In genomic region chr1:88407248-88407647, GRCh38 we compare ENCODE assay signal across 28 cellular contexts.
"Had no signal": no experiment of that assay in that cellular context is flagged by ENCODE, and none has a peak within 500 bp of the region (broad histone marks: within the 10 kb centered on the region; RNA-seq: fewer than 3 reads in every experiment).

No MANE protein-coding gene starts in this region.

- H3K27ac ChIP-seq: stomach, suprapubic skin, testis, thoracic aorta, thyroid gland, tibial artery, tibial nerve, transverse colon, upper lobe of left lung, upper lobe of right lung, uterus, vagina had no signal

- H3K27ac Mint-ChIP-seq: stimulated activated effector memory CD8-positive, alpha-beta T cell treated with anti-CD3 and anti-CD28 coated beads, Interleukin-12 subunit alpha, Interleukin-12 subunit beta, amount 100 ng/mL, for 72 hours; stimulated activated memory B cell treated with anti-CD40 and anti-IgM and Interleukin-4, amounts not matched to agents 10 μg/mL and 1 μg/mL and 100 μg/mL, for 72 hours; stimulated activated naive B cell treated with anti-CD40 and anti-IgM and Interleukin-4, amounts not matched to agents 10 μg/mL and 1 μg/mL and 100 μg/mL, for 72 hours; stimulated activated naive CD8-positive, alpha-beta T cell treated with anti-CD3 and anti-CD28 coated beads, Interleukin-15, Interleukin-2, amounts not matched to agents 100 ng/mL and 50 ng/mL, for 24 hours; type B pancreatic cell had no signal

- FAIRE-seq: urothelium cell line had no signal

- H3K4me1 Mint-ChIP-seq: stimulated activated effector memory CD8-positive, alpha-beta T cell treated with anti-CD3 and anti-CD28 coated beads, Interleukin-12 subunit alpha, Interleukin-12 subunit beta, amount 100 ng/mL, for 72 hours; stimulated activated memory B cell treated with anti-CD40 and anti-IgM and Interleukin-4, amounts not matched to agents 10 μg/mL and 1 μg/mL and 100 μg/mL, for 72 hours; stimulated activated naive B cell treated with anti-CD40 and anti-IgM and Interleukin-4, amounts not matched to agents 10 μg/mL and 1 μg/mL and 100 μg/mL, for 72 hours had no signal

- DNase-seq: stimulated activated CD4-positive, alpha-beta T cell treated with anti-CD3 and anti-CD28 coated beads, Interleukin-2, amount 100 ng/mL, for 48 hours; stimulated activated CD4-positive, alpha-beta T cell treated with anti-CD3 and anti-CD28 coated beads, Interleukin-4, amount 100 ng/mL, for 1 hour; stimulated activated CD4-positive, alpha-beta T cell treated with anti-CD3 and anti-CD28 coated beads, Interleukin-4, amount 100 ng/mL, for 24 hours; stimulated activated CD4-positive, alpha-beta T cell treated with anti-CD3 and anti-CD28 coated beads, Interleukin-4, amount 100 ng/mL, for 4 hours; stimulated activated CD8-positive, alpha-beta memory T cell treated with anti-CD3 and anti-CD28 coated beads, Interleukin-4, amount 100 ng/mL, for 48 hours; stimulated activated naive B cell treated with anti-CD40 and anti-IgM and Interleukin-4, amounts not matched to agents 10 μg/mL and 1 μg/mL and 100 μg/mL, for 72 hours; stimulated activated naive CD4-positive, alpha-beta T cell; stimulated activated naive CD4-positive, alpha-beta T cell treated with Interleukin-2 at 50 U/mL for 16 hours; stimulated activated naive CD8-positive, alpha-beta T cell treated with anti-CD3 and anti-CD28 coated beads, Interleukin-15, Interleukin-2, amounts not matched to agents 100 U/mL and 50 U/mL, for 24 hours; stomach; substantia nigra; testis; thyroid gland; tibial artery; transverse colon; trophoblast cell; upper lobe of left lung; upper lobe of right lung; uterus had no signal

- H3K9me3 ChIP-seq: suprapubic skin, testis, thyroid gland, tibial artery, transverse colon, upper lobe of right lung, uterus, vagina had no signal

- H3K36me3 Mint-ChIP-seq: stimulated activated effector memory CD8-positive, alpha-beta T cell treated with anti-CD3 and anti-CD28 coated beads, Interleukin-12 subunit alpha, Interleukin-12 subunit beta, amount 100 ng/mL, for 72 hours; stimulated activated memory B cell treated with anti-CD40 and anti-IgM and Interleukin-4, amounts not matched to agents 10 μg/mL and 1 μg/mL and 100 μg/mL, for 72 hours; type B pancreatic cell had no signal

- H3K36me3 ChIP-seq: stomach, suprapubic skin, thoracic aorta, thyroid gland, tibial artery, tibial nerve, transverse colon, upper lobe of left lung, upper lobe of right lung, uterus, vagina had no signal

- H3K4me3 ChIP-seq: stomach, suprapubic skin, testis, thoracic aorta, thyroid gland, tibial artery, tibial nerve, transverse colon, upper lobe of left lung, upper lobe of right lung, uterus, vagina had no signal

- H3K4me3 Mint-ChIP-seq: stimulated activated effector memory CD8-positive, alpha-beta T cell treated with anti-CD3 and anti-CD28 coated beads, Interleukin-12 subunit alpha, Interleukin-12 subunit beta, amount 100 ng/mL, for 72 hours; stimulated activated memory B cell treated with anti-CD40 and anti-IgM and Interleukin-4, amounts not matched to agents 10 μg/mL and 1 μg/mL and 100 μg/mL, for 72 hours; stimulated activated naive B cell treated with anti-CD40 and anti-IgM and Interleukin-4, amounts not matched to agents 10 μg/mL and 1 μg/mL and 100 μg/mL, for 72 hours; stimulated activated naive CD8-positive, alpha-beta T cell treated with anti-CD3 and anti-CD28 coated beads, Interleukin-15, Interleukin-2, amounts not matched to agents 100 ng/mL and 50 ng/mL, for 24 hours; type B pancreatic cell had no signal

- H3K27me3 ChIP-seq: stomach, suprapubic skin, testis, thyroid gland, tibial artery, tibial nerve, transverse colon, upper lobe of left lung, upper lobe of right lung, uterus, vagina had no signal

- ATAC-seq: stimulated activated effector memory CD8-positive, alpha-beta T cell treated with anti-CD3 and anti-CD28 coated beads, Interleukin-12 subunit alpha, Interleukin-12 subunit beta, amount 100 ng/mL, for 72 hours; stimulated activated memory B cell treated with anti-CD40 and anti-IgM and Interleukin-4, amounts not matched to agents 10 μg/mL and 1 μg/mL and 100 μg/mL, for 72 hours; stimulated activated naive B cell treated with anti-CD40 and anti-IgM and Interleukin-4, amounts not matched to agents 10 μg/mL and 1 μg/mL and 100 μg/mL, for 72 hours; stimulated activated naive CD8-positive, alpha-beta T cell treated with anti-CD3 and anti-CD28 coated beads, Interleukin-15, Interleukin-2, amounts not matched to agents 100 U/mL and 50 U/mL, for 24 hours; upper lobe of right lung had no signal

- H3K4me1 ChIP-seq: stomach, suprapubic skin, testis, thyroid gland, tibial artery, tibial nerve, transverse colon, upper lobe of left lung, upper lobe of right lung, uterus, vagina had no signal

- H3K27me3 Mint-ChIP-seq: stimulated activated memory B cell treated with anti-CD40 and anti-IgM and Interleukin-4, amounts not matched to agents 10 μg/mL and 1 μg/mL and 100 μg/mL, for 72 hours; stimulated activated naive B cell treated with anti-CD40 and anti-IgM and Interleukin-4, amounts not matched to agents 10 μg/mL and 1 μg/mL and 100 μg/mL, for 72 hours; stimulated activated naive CD8-positive, alpha-beta T cell treated with anti-CD3 and anti-CD28 coated beads, Interleukin-15, Interleukin-2, amounts not matched to agents 100 ng/mL and 50 ng/mL, for 24 hours; type B pancreatic cell had no signal
